In genomic region chr7:44634839-44635591, GRCh38 we compare ENCODE assay signal across 9 cellular contexts. TPM values are rescaled to one million over a fixed set of nuclear protein-coding genes. Genes with fewer than 3 reads are reported as not detected.
A peak's percentile ranks its signal among the peaks of the same experiment; 100 is the strongest.
DNase-seq lines count a peak whose midpoint lies in the region; ATAC-seq, FAIRE-seq and TF ChIP-seq lines count a peak whose summit lies in the region.
"Had no signal": no experiment of that assay in that cellular context is flagged by ENCODE, and none has a peak within 500 bp of the region (broad histone marks: within the 10 kb centered on the region; RNA-seq: fewer than 3 reads in every experiment).

No MANE protein-coding gene starts in this region.

- H3K27ac ChIP-seq in kidney (ENCODE audit: low read depth in 2 of 2, low read length in 2 of 2), result peak overlapping the region; percentile 56 to 84
- H3K27ac ChIP-seq in testis, result peak overlapping the region in 1 of 2 donors; percentile 48

- TF ChIP-seq POLR2A in testis (IDR thresholded peaks at IDR 0.05), result no peak

- DNase-seq in NOMO-1 treated with DMSO at 0.1 percent for 48 hours (lab: John Stamatoyannopoulos, UW; ENCODE audit: unreplicated experiment) (peak; percentile 44), NOMO-1 treated with dmso at 0.1 percent for 144 hours (lab: John Stamatoyannopoulos, UW; ENCODE audit: unreplicated experiment) (no peak), amniotic epithelial cell (ENCODE audit: low read depth) (peak; percentile 56), kidney (no peak), testis (peak; percentile 61), T1000 (lab: John Stamatoyannopoulos, UW) (no peak)

- no peak for FAIRE-seq in kidney (lab: Jason Lieb, UNC)
- FAIRE-seq: islet of Langerhans had no signal

- ATAC-seq in HG03469 (IDR thresholded peaks at IDR 0.05; ENCODE audit: unreplicated experiment), result no peak
- ATAC-seq in GM18517 (IDR thresholded peaks at IDR 0.05; ENCODE audit: unreplicated experiment), result no peak

- intact Hi-C loops in kidney (cut with DNase I) (no loop called here), testis (cut with DNase I; ENCODE audit: low total_unique reads) (no loop called here)

- 70 to 82% methylated on average over 14 of the region's 14 CpGs for WGBS in testis, 2 donors

- peaks cover 2 to 9% of the 10 kb centered on the region in 2 donors for H3K36me3 ChIP-seq in kidney (ENCODE audit: control insufficient read depth in 1 of 2, insufficient read depth in 2 of 2, low read length in 2 of 2)
- no peaks in the 10 kb centered on the region for H3K36me3 ChIP-seq in testis (ENCODE audit: low read depth, missing control alignments)

- H3K4me3 ChIP-seq in kidney (ENCODE audit: low read length in 2 of 2) (no peak overlapping the region), testis (no peak overlapping the region)

- peak overlapping the region in 1 of 2 donors; percentile 15 for H3K9ac ChIP-seq in kidney (ENCODE audit: low read length in 2 of 2)

- H3K9me3 ChIP-seq in kidney (ENCODE audit: control insufficient read depth in 1 of 2, low read length in 2 of 2) (no peaks in the 10 kb centered on the region), testis (no peaks in the 10 kb centered on the region)

- H3K4me1 ChIP-seq in kidney (ENCODE audit: control insufficient read depth in 1 of 2, insufficient read depth in 1 of 2, low read depth in 1 of 2, low read length in 2 of 2) (peaks cover 70 to 88% of the 10 kb centered on the region in 2 donors), testis (peaks cover 36% of the 10 kb centered on the region)

- no peaks in the 10 kb centered on the region for H3K27me3 ChIP-seq in testis

- TF ChIP-seq CTCF in kidney (IDR thresholded peaks at IDR 0.05; ENCODE audit: borderline replicate concordance, extremely low read depth, insufficient read depth), result no peak
- TF ChIP-seq CTCF in testis (IDR thresholded peaks at IDR 0.05), result no peak

RNA-seq across cellular contexts. Expression of gene OGDH, which starts 28.6 kb away (rescaled TPM):
- total RNA-seq in kidney, result 132 TPM
- polyA plus RNA-seq in kidney (ENCODE audit: insufficient read depth, low read depth, low replicate concordance), result 108 TPM
- 10 to 100 TPM; 82.4 to 95.1 TPM for total RNA-seq in testis
- 87.0 TPM for polyA plus RNA-seq in testis (ENCODE audit: insufficient read depth, low read depth, low replicate concordance)

RNA-seq across cellular contexts. Expression of gene TMED4, which starts 53.0 kb away (rescaled TPM):
- total RNA-seq in kidney, result 105 TPM
- polyA plus RNA-seq in kidney (ENCODE audit: insufficient read depth, low read depth, low replicate concordance), result 138 TPM
- 100 to 1,000 TPM; 164 to 236 TPM for total RNA-seq in testis
- polyA plus RNA-seq in testis (ENCODE audit: insufficient read depth, low read depth, low replicate concordance), result 77.8 TPM

Comparison
In these comparisons a context has a peak if more than half of its experiments do, and no peak if none do; other contexts are left out.
1. DNase-seq: peak in NOMO-1 treated with DMSO at 0.1 percent for 48 hours (single experiment), amniotic epithelial cell (single experiment) and testis (single experiment); none in NOMO-1 treated with dmso at 0.1 percent for 144 hours (single experiment), kidney (single experiment) and T1000 (single experiment).